ENCODE assay signal across 8 cellular contexts in genomic region chr3:128650096-128651050, GRCh38. TPM values are rescaled to one million over a fixed set of nuclear protein-coding genes. Genes with fewer than 3 reads are reported as not detected.
DNase-seq lines count a peak whose midpoint lies in the region; ATAC-seq, FAIRE-seq and TF ChIP-seq lines count a peak whose summit lies in the region.

Gene RPN1 (minus strand): TSS chr3:128650818. CDS start chr3:128650800, 18 bp downstream.

- H3K27me3 ChIP-seq in pancreas, result no peaks in the 10 kb centered on the region
- H3K27me3 ChIP-seq in thyroid gland, result no peaks in the 10 kb centered on the region

- H3K27me3 Mint-ChIP-seq in activated naive CD8-positive, alpha-beta T cell treated with anti-CD3 and anti-CD28 coated beads, Interleukin-2, amount 50 U/mL, for 24 hours, result no peaks in the 10 kb centered on the region

- ATAC-seq in HG02840 (IDR thresholded peaks at IDR 0.05; ENCODE audit: low FRiP score, unreplicated experiment), result peak; percentile 95
- peak; percentile 98 for ATAC-seq in activated naive CD8-positive, alpha-beta T cell treated with anti-CD3 and anti-CD28 coated beads, Interleukin-2, amount 50 U/mL, for 24 hours
- peak; percentile 100 for ATAC-seq in Right ventricle myocardium superior (ENCODE audit: poor library complexity)
- ATAC-seq in pancreas, result peak; percentile 98 to 99 (median 98)

- no peaks in the 10 kb centered on the region for H3K9me3 Mint-ChIP-seq in activated naive CD8-positive, alpha-beta T cell treated with anti-CD3 and anti-CD28 coated beads, Interleukin-2, amount 50 U/mL, for 24 hours

- peaks cover 44% of the 10 kb centered on the region for H3K4me1 Mint-ChIP-seq in activated naive CD8-positive, alpha-beta T cell treated with anti-CD3 and anti-CD28 coated beads, Interleukin-2, amount 50 U/mL, for 24 hours

- H3K27ac ChIP-seq in pancreas, result peak within 1 kb of the TSS; percentile 94 to 99 (median 98)
- H3K27ac ChIP-seq in thyroid gland, result peak within 1 kb of the TSS; percentile 97 to 98 (median 98)

- H3K4me1 ChIP-seq in pancreas, result peaks cover 0 to 9% (median 0%) of the 10 kb centered on the region in 3 donors
- peaks cover 14 to 22% of the 10 kb centered on the region in 2 donors for H3K4me1 ChIP-seq in thyroid gland

- DNase-seq in GM12892 (ENCODE audit: insufficient read length) (peak; percentile 87), NCI-H1436 (lab: John Stamatoyannopoulos, UW) (peak; percentile 92), SW480 (ENCODE audit: low spot score) (peak; percentile 97), Right ventricle myocardium superior (peak; percentile 98), pancreas (peak; percentile 96 to 100 (median 97)), thyroid gland (peak; percentile 98 to 99)
- DNase-seq in activated naive CD8-positive, alpha-beta T cell treated with anti-CD3 and anti-CD28 coated beads, Interleukin-2, amount 50 U/mL, for 24 hours, result peak; percentile 95

- H3K9me3 ChIP-seq in pancreas (no peaks in the 10 kb centered on the region), thyroid gland (no peaks in the 10 kb centered on the region)

- intact Hi-C loops in Right ventricle myocardium superior (cut with DNase I) (no loop called here), pancreas (cut with DNase I) (no loop called here), thyroid gland (cut with DNase I) (no loop called here)

- peak within 1 kb of the TSS; percentile 92 for H3K4me3 Mint-ChIP-seq in activated naive CD8-positive, alpha-beta T cell treated with anti-CD3 and anti-CD28 coated beads, Interleukin-2, amount 50 U/mL, for 24 hours

- H3K36me3 ChIP-seq in pancreas, result no peaks in the 10 kb centered on the region
- no peaks in the 10 kb centered on the region for H3K36me3 ChIP-seq in thyroid gland

- FAIRE-seq in GM12892 (lab: Jason Lieb, UNC), result peak; percentile 95
- no peak for FAIRE-seq in pancreas (lab: Jason Lieb, UNC)

- TF ChIP-seq CTCF in pancreas (IDR thresholded peaks at IDR 0.05) (no peak), thyroid gland (IDR thresholded peaks at IDR 0.05) (peak in 1 of 6 experiments; percentile 3)

- peaks cover 26% of the 10 kb centered on the region for H3K36me3 Mint-ChIP-seq in activated naive CD8-positive, alpha-beta T cell treated with anti-CD3 and anti-CD28 coated beads, Interleukin-2, amount 50 U/mL, for 24 hours (ENCODE audit: low read depth)

- TF ChIP-seq POLR2A in GM12892 (IDR thresholded peaks at IDR 0.05; ENCODE audit: low read depth, low read length) (peak; percentile 89), thyroid gland (IDR thresholded peaks at IDR 0.05) (peak; percentile 79 to 90)

- peak within 1 kb of the TSS; percentile 91 for H3K27ac Mint-ChIP-seq in activated naive CD8-positive, alpha-beta T cell treated with anti-CD3 and anti-CD28 coated beads, Interleukin-2, amount 50 U/mL, for 24 hours

- peak within 1 kb of the TSS; percentile 96 to 100 (median 100) for H3K4me3 ChIP-seq in pancreas
- peak within 1 kb of the TSS; percentile 98 to 100 (median 99) for H3K4me3 ChIP-seq in thyroid gland (replicated peaks in 1 of 3)

- 0 to 1% methylated on average over 80 to 96 of the region's 96 CpGs for WGBS in pancreas, 2 donors
- WGBS in thyroid gland, 2 donors, result 0 to 1% methylated on average over 24 to 25 of the region's 96 CpGs

RNA-seq across cellular contexts. Expression of gene RPN1, which starts in this region (rescaled TPM):
- 90.0 TPM for polyA plus RNA-seq in GM12892 (2012; ENCODE audit: missing spikeins)
- 96.8 TPM for total RNA-seq in Right ventricle myocardium superior
- total RNA-seq in pancreas, result 100 to 1,000 TPM in 3 of 6 donors, 10 to 100 TPM in 3; 52.5 to 137 (median 99.4) TPM
- 10 to 100 TPM; 56.7 to 85.1 TPM for polyA plus RNA-seq in pancreas
- 100 to 1,000 TPM; 368 to 750 (median 528) TPM for total RNA-seq in thyroid gland

Comparison
In these comparisons a context has a peak if more than half of its experiments do, and no peak if none do; other contexts are left out.
1. Peak in every context shown above with its lines: DNase-seq, ATAC-seq, H3K4me3 ChIP-seq and H3K27ac ChIP-seq.